Comparison of ENCODE assay signal across 17 cellular contexts in genomic region chr5:159567461-159567860, GRCh38.
DNase-seq lines count a peak whose midpoint lies in the region; ATAC-seq and TF ChIP-seq lines count a peak whose summit lies in the region.
"Had no signal": no experiment of that assay in that cellular context is flagged by ENCODE, and none has a peak within 500 bp of the region (broad histone marks: within the 10 kb centered on the region; RNA-seq: fewer than 3 reads in every experiment).

No MANE protein-coding gene starts in this region.

- no peak overlapping the region for H4K91ac ChIP-seq in trophoblast cell (ENCODE audit: low read depth, low read length)

- no peak overlapping the region for H4K8ac ChIP-seq in trophoblast cell (ENCODE audit: low read depth, low read length)

- H2AK5ac ChIP-seq in trophoblast cell (ENCODE audit: low read length), result no peak overlapping the region

- no peak overlapping the region for H3K23ac ChIP-seq in trophoblast cell (ENCODE audit: low read length)

- no peak overlapping the region for H3K27ac ChIP-seq in trophoblast cell (ENCODE audit: low read depth, low read length)
- H3K27ac ChIP-seq: BLaER1, GM23248 had no signal

- H4K12ac ChIP-seq in trophoblast cell (ENCODE audit: low read depth, low read length), result no peak overlapping the region

- H3K36me3 ChIP-seq in trophoblast cell (ENCODE audit: control insufficient read depth in 1 of 2, insufficient read depth in 2 of 2, low read length in 2 of 2), result no peaks in the 10 kb centered on the region
- H3K36me3 ChIP-seq: BLaER1, HAP-1 had no signal

- ATAC-seq in esophagus mucosa, result no peak
- ATAC-seq: GM12878, HepG2 had no signal

- WGBS in trophoblast cell (ENCODE audit: extremely low coverage, insufficient coverage, insufficient read length), result no CpG with 5 or more reads among the region's 1 CpG

- no peak overlapping the region for H3K9ac ChIP-seq in trophoblast cell (ENCODE audit: low read length)
- H3K9ac ChIP-seq: BLaER1, GM23248 had no signal

- no peaks in the 10 kb centered on the region for H3K79me1 ChIP-seq in trophoblast cell (ENCODE audit: low read length)

- no peak overlapping the region for H3K4ac ChIP-seq in trophoblast cell (ENCODE audit: low read depth, low read length)

- no peak overlapping the region for H3K14ac ChIP-seq in trophoblast cell (ENCODE audit: low read length)

- no peak overlapping the region for H2BK120ac ChIP-seq in trophoblast cell (ENCODE audit: insufficient read depth, low read length, poor library complexity)

- H3K79me2 ChIP-seq in trophoblast cell (ENCODE audit: control insufficient read depth, insufficient read depth, low read length, poor library complexity), result no peaks in the 10 kb centered on the region

- no peak overlapping the region for H3K18ac ChIP-seq in trophoblast cell (ENCODE audit: low read length)

- H2BK5ac ChIP-seq in trophoblast cell (ENCODE audit: low read depth, low read length, poor library complexity), result no peak overlapping the region

- H3K4me3 ChIP-seq in epithelial cell of esophagus (ENCODE audit: low read length), result no peak overlapping the region
- H3K4me3 ChIP-seq in trophoblast cell (ENCODE audit: low read depth, low read length), result no peak overlapping the region
- H3K4me3 ChIP-seq: BLaER1, GM12878, GM23248, HAP-1 had no signal

- H2BK12ac ChIP-seq in trophoblast cell (ENCODE audit: low read length), result no peak overlapping the region

- H2AFZ ChIP-seq in trophoblast cell (ENCODE audit: insufficient read depth, low read length, poor library complexity), result no peak overlapping the region
- H2AFZ ChIP-seq: GM23248 had no signal

- H3K4me1 ChIP-seq in trophoblast cell (ENCODE audit: control insufficient read depth in 1 of 2, insufficient read depth in 2 of 2, low read length in 2 of 2), result peaks cover 0 to 5% of the 10 kb centered on the region in 2 experiments
- H3K4me1 ChIP-seq: BLaER1, HAP-1 had no signal

- TF ChIP-seq CTCF in epithelial cell of esophagus (IDR thresholded peaks at IDR 0.05; ENCODE audit: insufficient read depth, low read depth, low read length, missing control alignments), result no peak

- H3K9me3 ChIP-seq in trophoblast cell (ENCODE audit: insufficient read depth, low read depth, low read length), result no peaks in the 10 kb centered on the region
- H3K9me3 ChIP-seq: BLaER1, HAP-1 had no signal

- peak; percentile 3 for DNase-seq in NCI-H526 treated with DMSO at 0.1 percent for 48 hours (lab: John Stamatoyannopoulos, UW)
- no peak for DNase-seq in NCI-H526 (lab: John Stamatoyannopoulos, UW)
- peak; percentile 43 for DNase-seq in epithelial cell of esophagus (ENCODE audit: low read depth)
- DNase-seq in trophoblast cell, result peak; percentile 44 to 46
- no peak for DNase-seq in islet precursor cell
- no peak for DNase-seq in SKM-1 (lab: John Stamatoyannopoulos, UW; ENCODE audit: unreplicated experiment)
- DNase-seq: 8988T; CD4-positive, alpha-beta memory T cell; DMS53; DND-41; EL; GM23248 had no signal

- no peak overlapping the region for H3K4me2 ChIP-seq in trophoblast cell (ENCODE audit: low read length)
- H3K4me2 ChIP-seq: BLaER1 had no signal

- no peaks in the 10 kb centered on the region for H3K27me3 ChIP-seq in trophoblast cell (ENCODE audit: insufficient read depth, low read length)
- H3K27me3 ChIP-seq: BLaER1 had no signal

Comparison
In these comparisons a context has a peak if more than half of its experiments do, and no peak if none do; other contexts are left out.
1. DNase-seq: peak in NCI-H526 treated with DMSO at 0.1 percent for 48 hours (single experiment), epithelial cell of esophagus (single experiment) and trophoblast cell (2 of 2); none in NCI-H526 (0 of 2), islet precursor cell (single experiment) and SKM-1 (single experiment).